In genomic region chr3:126476166-126476975, GRCh38 we compare ENCODE assay signal across 1 cellular context.
TF ChIP-seq lines count a peak whose summit lies in the region.

No MANE protein-coding gene starts in this region.

TF ChIP-seq in HepG2, 621 proteins besides CTCF, POLR2A, EP300 and RAD21 (continued from another document and continues in another):
- TF ChIP-seq USF2 (IDR thresholded peaks at IDR 0.05; ENCODE audit: low read depth, low read length): no peak
- TF ChIP-seq USF2 (CRISPR knock-in tag; IDR thresholded peaks at IDR 0.05; ENCODE audit: borderline replicate concordance): 0 out of 2 replicates have a peak, but pooled peaks have one; percentile 24
- TF ChIP-seq SCMH1 (CRISPR knock-in tag; IDR thresholded peaks at IDR 0.05; ENCODE audit: borderline replicate concordance): no peak
- no peak for TF ChIP-seq ZFP82 (CRISPR knock-in tag; IDR thresholded peaks at IDR 0.05; ENCODE audit: borderline replicate concordance)
- TF ChIP-seq ESRRA (CRISPR knock-in tag; IDR thresholded peaks at IDR 0.05; ENCODE audit: low read depth): no peak
- TF ChIP-seq ZNF777 (CRISPR knock-in tag; IDR thresholded peaks at IDR 0.05): no peak
- peak; percentile 39; the same call in 1 of the 2 replicates for TF ChIP-seq MAX (IDR thresholded peaks at IDR 0.05)
- peak; percentile 54 for TF ChIP-seq POLR2G (IDR thresholded peaks at IDR 0.05; ENCODE audit: low read depth, low read length)
- TF ChIP-seq MYC (CRISPR knock-in tag; IDR thresholded peaks at IDR 0.05; ENCODE audit: borderline replicate concordance): peak; percentile 14; the same call in 1 of the 2 replicates
- no peak for TF ChIP-seq IRF9 (CRISPR knock-in tag; IDR thresholded peaks at IDR 0.05; ENCODE audit: borderline replicate concordance)
- no peak for TF ChIP-seq MEF2D (CRISPR knock-in tag; IDR thresholded peaks at IDR 0.05)
- no peak for TF ChIP-seq ZNF337 (CRISPR knock-in tag; IDR thresholded peaks at IDR 0.05; ENCODE audit: borderline replicate concordance, low read depth)
- no peak for TF ChIP-seq PBX3 (CRISPR knock-in tag; IDR thresholded peaks at IDR 0.05; ENCODE audit: borderline replicate concordance)
- no peak for TF ChIP-seq MIER2 (CRISPR knock-in tag; IDR thresholded peaks at IDR 0.05)
- TF ChIP-seq TBL1XR1 (IDR thresholded peaks at IDR 0.05; ENCODE audit: borderline replicate concordance, low read length, partially characterized antibody): no peak
- TF ChIP-seq ZMYM2 (CRISPR knock-in tag; IDR thresholded peaks at IDR 0.05): no peak
- no peak for TF ChIP-seq ZNF10 (CRISPR knock-in tag; IDR thresholded peaks at IDR 0.05; ENCODE audit: borderline replicate concordance, low read depth)
- TF ChIP-seq JARID2 (CRISPR knock-in tag; IDR thresholded peaks at IDR 0.05; ENCODE audit: insufficient replicate concordance): no peak
- no peak for TF ChIP-seq JUNB (CRISPR knock-in tag; IDR thresholded peaks at IDR 0.05; ENCODE audit: borderline replicate concordance)
- no peak for TF ChIP-seq NPAS2 (CRISPR knock-in tag; IDR thresholded peaks at IDR 0.05; ENCODE audit: borderline replicate concordance)
- no peak for TF ChIP-seq FOXJ3 (CRISPR knock-in tag; IDR thresholded peaks at IDR 0.05; ENCODE audit: borderline replicate concordance)
- no peak for TF ChIP-seq FOSL1 (CRISPR knock-in tag; IDR thresholded peaks at IDR 0.05; ENCODE audit: borderline replicate concordance)
- no peak for TF ChIP-seq ZNF362 (CRISPR knock-in tag; IDR thresholded peaks at IDR 0.05; ENCODE audit: borderline replicate concordance)
- TF ChIP-seq UBTF (CRISPR knock-in tag; IDR thresholded peaks at IDR 0.05): peak; percentile 50
- TF ChIP-seq NFRKB (IDR thresholded peaks at IDR 0.05): no peak
- no peak for TF ChIP-seq PLSCR1 (CRISPR knock-in tag; IDR thresholded peaks at IDR 0.05; ENCODE audit: borderline replicate concordance)
- TF ChIP-seq E2F5 (CRISPR knock-in tag; conservative IDR thresholded peaks at IDR 0.05): no peak
- no peak for TF ChIP-seq SOX5 (CRISPR knock-in tag; IDR thresholded peaks at IDR 0.05; ENCODE audit: borderline replicate concordance)
- TF ChIP-seq ZNF570 (CRISPR knock-in tag; IDR thresholded peaks at IDR 0.05; ENCODE audit: borderline replicate concordance): no peak
- no peak for TF ChIP-seq CSRNP2 (CRISPR knock-in tag; conservative IDR thresholded peaks at IDR 0.05; ENCODE audit: low read depth)
- no peak for TF ChIP-seq ATM (IDR thresholded peaks at IDR 0.05; ENCODE audit: borderline replicate concordance)
- no peak for TF ChIP-seq MATR3 (CRISPR knock-in tag; IDR thresholded peaks at IDR 0.05)
- no peak for TF ChIP-seq ZNF562 (CRISPR knock-in tag; IDR thresholded peaks at IDR 0.05; ENCODE audit: borderline replicate concordance)
- no peak for TF ChIP-seq ZNF619 (CRISPR knock-in tag; IDR thresholded peaks at IDR 0.05)
- TF ChIP-seq PAWR (CRISPR knock-in tag; IDR thresholded peaks at IDR 0.05; ENCODE audit: borderline replicate concordance): no peak
- TF ChIP-seq ZFX (CRISPR knock-in tag; IDR thresholded peaks at IDR 0.05; ENCODE audit: low read depth): peak; percentile 27; the same call in 1 of the 2 replicates
- TF ChIP-seq SOX6 (IDR thresholded peaks at IDR 0.05): no peak
- peak; percentile 23; the same call in 1 of the 2 replicates for TF ChIP-seq SOX6 (CRISPR knock-in tag; IDR thresholded peaks at IDR 0.05)
- TF ChIP-seq HNF1B (CRISPR knock-in tag; IDR thresholded peaks at IDR 0.05): peak; percentile 47; the same call in 1 of the 2 replicates
- no peak for TF ChIP-seq ZBTB3 (CRISPR knock-in tag; IDR thresholded peaks at IDR 0.05; ENCODE audit: borderline replicate concordance, low read depth)
- no peak for TF ChIP-seq NR2F1 (CRISPR knock-in tag; IDR thresholded peaks at IDR 0.05)
- TF ChIP-seq ZNF367 (CRISPR knock-in tag; IDR thresholded peaks at IDR 0.05; ENCODE audit: borderline replicate concordance): no peak
- no peak for TF ChIP-seq ATF4 (CRISPR knock-in tag; IDR thresholded peaks at IDR 0.05)
- no peak for TF ChIP-seq BORCS8-MEF2B (CRISPR knock-in tag; IDR thresholded peaks at IDR 0.05)
- TF ChIP-seq RARG (CRISPR knock-in tag; IDR thresholded peaks at IDR 0.05; ENCODE audit: low read depth): no peak
- no peak for TF ChIP-seq CREB3 (CRISPR knock-in tag; IDR thresholded peaks at IDR 0.05)
- no peak for TF ChIP-seq TRAFD1 (CRISPR knock-in tag; IDR thresholded peaks at IDR 0.05; ENCODE audit: borderline replicate concordance)
